8 cellular contexts compared by ENCODE assay signal in genomic region chr7:92589056-92589455, GRCh38. TPM values are rescaled to one million over a fixed set of nuclear protein-coding genes. Genes with fewer than 3 reads are reported as not detected.
DNase-seq lines count a peak whose midpoint lies in the region; TF ChIP-seq lines count a peak whose summit lies in the region.

No MANE protein-coding gene starts in this region.

- H3K4me3 ChIP-seq in CD4-positive, alpha-beta memory T cell (ENCODE audit: low read length in 2 of 2) = peak overlapping the region; percentile 82 to 98
- peak overlapping the region; percentile 72 for H3K4me3 ChIP-seq in PC-9
- H3K4me3 ChIP-seq in endodermal cell (ENCODE audit: low read length) = peak overlapping the region; percentile 91
- H3K4me3 ChIP-seq in neutrophil (ENCODE audit: low read depth in 1 of 2, low read length in 1 of 2) = peak overlapping the region; percentile 85 to 87

- H4K20me1 ChIP-seq in PC-9 (ENCODE audit: insufficient read depth) = peaks cover 40% of the 10 kb centered on the region

- intact Hi-C loops in CD4-positive, alpha-beta memory T cell (cut with micrococcal nuclease) = no loop called here
- intact Hi-C loops in PC-9 (cut with micrococcal nuclease; ENCODE audit: unreplicated experiment) = no loop called here

- H3K9me3 Mint-ChIP-seq in CD4-positive, alpha-beta memory T cell = peaks cover 0 to 4% (median 0%) of the 10 kb centered on the region in 8 donors
- H3K9me3 Mint-ChIP-seq in endodermal cell = peaks cover 6% of the 10 kb centered on the region

- H3F3A ChIP-seq in PC-9 (ENCODE audit: insufficient read depth, low read depth) = 0 out of 2 replicates have a peak, but pooled peaks cover 11% of the 10 kb centered on the region

- WGBS in endodermal cell (ENCODE audit: insufficient coverage in 1 of 2, insufficient read length in 1 of 2), 2 experiments = 47 to 72% methylated on average over 5 to 7 of the region's 7 CpGs

- H3K4me3 Mint-ChIP-seq in CD4-positive, alpha-beta memory T cell = peak overlapping the region; percentile 87 to 98 (median 96)
- H3K4me3 Mint-ChIP-seq in endodermal cell = peak overlapping the region; percentile 91

- H3K27ac Mint-ChIP-seq in CD4-positive, alpha-beta memory T cell = peak overlapping the region; percentile 84 to 99 (median 98)
- peak overlapping the region; percentile 98 for H3K27ac Mint-ChIP-seq in endodermal cell

- TF ChIP-seq CTCF in PC-9 (conservative IDR thresholded peaks at IDR 0.05) = no peak
- TF ChIP-seq CTCF in endodermal cell (conservative IDR thresholded peaks at IDR 0.05) = no peak
- no peak for TF ChIP-seq CTCF in neutrophil (IDR thresholded peaks at IDR 0.05)

- peak overlapping the region; percentile 91 for H3K27ac ChIP-seq in CD4-positive, alpha-beta memory T cell (ENCODE audit: low read depth, low read length)
- H3K27ac ChIP-seq in PC-9 (0 out of 2 replicates have a peak overlapping the region, but pooled peaks have one; percentile 74), endodermal cell (ENCODE audit: low read depth, low read length) (no peak overlapping the region), neutrophil (peak overlapping the region; percentile 84)

- peaks cover 39 to 71% (median 52%) of the 10 kb centered on the region in 4 donors for H3K4me1 Mint-ChIP-seq in CD4-positive, alpha-beta memory T cell
- peaks cover 9% of the 10 kb centered on the region for H3K4me1 Mint-ChIP-seq in endodermal cell

- no peaks in the 10 kb centered on the region for H3K9me3 ChIP-seq in CD4-positive, alpha-beta memory T cell (ENCODE audit: control insufficient read depth in 1 of 2, low read length in 2 of 2)
- H3K9me3 ChIP-seq in PC-9 (ENCODE audit: insufficient read depth, low read depth) (no peaks in the 10 kb centered on the region), endodermal cell (ENCODE audit: control insufficient read depth, low read length) (no peaks in the 10 kb centered on the region), neutrophil (no peaks in the 10 kb centered on the region)

- H3K9me2 ChIP-seq in PC-9 (ENCODE audit: insufficient read depth) = no peaks in the 10 kb centered on the region

- POLR2A ChIA-PET in CD4-positive, alpha-beta memory T cell (lab: Charles Lee; ENCODE audit: partially characterized antibody) = interaction anchor here (1.4 to 2.8 kb wide), 4 partner anchors 61 to 529 kb away, joined by 5 to 20 read pairs (median 12); partner anchors contain the start of genes CDK6, GATAD1, PEX1 and RBM48
- POLR2A ChIA-PET in PC-9 (lab: Charles Lee; ENCODE audit: unreplicated experiment) = no interaction called here

- H3K79me2 ChIP-seq in PC-9 (ENCODE audit: low read depth) = peaks cover 60% of the 10 kb centered on the region

- DNase-seq in CD4-positive, alpha-beta memory T cell = no peak
- DNase-seq in PC-9 (no peak), endodermal cell (no peak), HT-29 (ENCODE audit: low spot score) (no peak), SW 1271 (lab: John Stamatoyannopoulos, UW) (no peak), MV-4-11 (lab: John Stamatoyannopoulos, UW) (no peak)
- no peak for DNase-seq in stimulated activated CD4-positive, alpha-beta T cell treated with anti-CD3 and anti-CD28 coated beads, Interleukin-4, amount 100 ng/mL, for 1 hour

- H3K36me3 ChIP-seq in CD4-positive, alpha-beta memory T cell (ENCODE audit: insufficient read depth, low read length) = no peaks in the 10 kb centered on the region
- H3K36me3 ChIP-seq in PC-9 (ENCODE audit: low read depth) = peaks cover 18% of the 10 kb centered on the region
- peaks cover 26% of the 10 kb centered on the region for H3K36me3 ChIP-seq in endodermal cell (ENCODE audit: control insufficient read depth, insufficient read depth, low read length)
- H3K36me3 ChIP-seq in neutrophil = no peaks in the 10 kb centered on the region

- CTCF ChIA-PET in CD4-positive, alpha-beta memory T cell (lab: Charles Lee; ENCODE audit: partially characterized antibody) = interaction anchor here (0.7 to 2.0 kb wide), 3 partner anchors 21 to 60 kb away, joined by 3 to 5 read pairs (median 3); partner anchors contain the start of gene RBM48
- CTCF ChIA-PET in PC-9 (lab: Charles Lee) = interaction anchor here (0.6 kb wide), 1 partner anchor 1142 kb away, joined by 4 read pairs; no protein-coding TSS in a partner anchor

- H3K9ac ChIP-seq in endodermal cell (ENCODE audit: extremely low read depth, low read length, poor library complexity, severe bottlenecking) = peak overlapping the region; percentile 86

- peaks cover 13 to 27% of the 10 kb centered on the region in 2 donors for H3K36me3 Mint-ChIP-seq in CD4-positive, alpha-beta memory T cell
- H3K36me3 Mint-ChIP-seq in endodermal cell (ENCODE audit: low read depth) = peaks cover 12% of the 10 kb centered on the region

- H3K4me2 ChIP-seq in PC-9 = peak overlapping the region; percentile 94

- no peak overlapping the region for H2AFZ ChIP-seq in PC-9

- no TSS peak for BruUV-seq in PC-9 (replicated peaks; lab: Mats Ljungman, UMichigan)

- H3K27me3 ChIP-seq in CD4-positive, alpha-beta memory T cell (ENCODE audit: insufficient read depth, low read length) = no peaks in the 10 kb centered on the region
- H3K27me3 ChIP-seq in PC-9 (ENCODE audit: insufficient read depth, low read depth) = no peaks in the 10 kb centered on the region
- H3K27me3 ChIP-seq in endodermal cell (ENCODE audit: control insufficient read depth, insufficient read depth, low read length, poor library complexity, severe bottlenecking) = peaks cover 22% of the 10 kb centered on the region
- no peaks in the 10 kb centered on the region for H3K27me3 ChIP-seq in neutrophil

- no peaks in the 10 kb centered on the region for H3K27me3 Mint-ChIP-seq in CD4-positive, alpha-beta memory T cell
- peaks cover 24% of the 10 kb centered on the region for H3K27me3 Mint-ChIP-seq in endodermal cell (ENCODE audit: insufficient read depth)

- peaks cover 58% of the 10 kb centered on the region for H3K4me1 ChIP-seq in CD4-positive, alpha-beta memory T cell (ENCODE audit: insufficient read depth, low read length)
- H3K4me1 ChIP-seq in PC-9 (replicated peaks; ENCODE audit: insufficient read depth) (peaks cover 31% of the 10 kb centered on the region), endodermal cell (ENCODE audit: control insufficient read depth, insufficient read depth, low read length) (no peaks in the 10 kb centered on the region), neutrophil (ENCODE audit: control insufficient read depth in 1 of 2, insufficient read depth in 1 of 2, low read depth in 1 of 2, low read length in 1 of 2) (peaks cover 20 to 22% of the 10 kb centered on the region in 2 experiments)

RNA-seq across cellular contexts. Expression of gene FAM133B, which starts 1.1 kb away (rescaled TPM):
- 10 to 100 TPM; 37.1 to 43.7 TPM for total RNA-seq in CD4-positive, alpha-beta memory T cell
- 10 to 100 TPM; 13.2 to 23.6 TPM for polyA plus RNA-seq in CD4-positive, alpha-beta memory T cell
- 33.7 TPM in 2 replicates for total RNA-seq in PC-9 (2021)
- 10 to 100 TPM; 35.9 to 38.2 TPM for total RNA-seq in endodermal cell
- polyA plus RNA-seq in endodermal cell (2013, experiment 1 of 2) = 32.7 TPM
- polyA plus RNA-seq in endodermal cell (2013, experiment 2 of 2) = 33.2 TPM
- total RNA-seq in HT-29 (2014; rRNA removed; shearing (Covaris generic)) = 10.0 and 13.6 TPM in 2 replicates
